Comparison of ENCODE assay signal across 8 cellular contexts in genomic region chr3:46935168-46935858, GRCh38. TPM values are rescaled to one million over a fixed set of nuclear protein-coding genes. Genes with fewer than 3 reads are reported as not detected.
DNase-seq lines count a peak whose midpoint lies in the region; ATAC-seq, FAIRE-seq and TF ChIP-seq lines count a peak whose summit lies in the region.

No MANE protein-coding gene starts in this region.

- peak; percentile 60 for TF ChIP-seq POLR2A in endothelial cell of umbilical vein (IDR thresholded peaks at IDR 0.05; ENCODE audit: low read depth, low read length)

- TF ChIP-seq CTCF in PC-3 (conservative IDR thresholded peaks at IDR 0.05; ENCODE audit: low read depth, low read length) (peak; percentile 56), endothelial cell of umbilical vein (IDR thresholded peaks at IDR 0.05; ENCODE audit: extremely low read depth in 1 of 2, insufficient read depth in 1 of 2, low read depth in 1 of 2, low read length in 2 of 2) (peak; percentile 50 to 72)

- ATAC-seq in PC-3 = peak; percentile 84
- peak; percentile 93 for ATAC-seq in aorta (ENCODE audit: low FRiP score)
- ATAC-seq in HG03039 (IDR thresholded peaks at IDR 0.05; ENCODE audit: unreplicated experiment) = no peak
- ATAC-seq in HG02798 (IDR thresholded peaks at IDR 0.05; ENCODE audit: poor library complexity, unreplicated experiment) = no peak
- ATAC-seq in HG02981 (IDR thresholded peaks at IDR 0.05; ENCODE audit: unreplicated experiment) = no peak

- peak; percentile 99 for FAIRE-seq in endothelial cell of umbilical vein (lab: Jason Lieb, UNC)

- H3K9me3 ChIP-seq in GM23248 (ENCODE audit: low read depth) (no peaks in the 10 kb centered on the region), PC-3 (ENCODE audit: low read length) (no peaks in the 10 kb centered on the region), endothelial cell of umbilical vein (replicated peaks; ENCODE audit: control insufficient read depth, insufficient read depth, low read length) (no peaks in the 10 kb centered on the region), aorta (ENCODE audit: control insufficient read depth, low read length) (no peaks in the 10 kb centered on the region)

- no peaks in the 10 kb centered on the region for H3K36me3 ChIP-seq in GM23248 (ENCODE audit: low read depth)
- H3K36me3 ChIP-seq in PC-3 (ENCODE audit: low read depth, low read length) = peaks cover 43% of the 10 kb centered on the region
- peaks cover 0 to 11% of the 10 kb centered on the region in 2 experiments for H3K36me3 ChIP-seq in endothelial cell of umbilical vein (ENCODE audit: control insufficient read depth in 2 of 2, extremely low read depth in 1 of 2, insufficient read depth in 2 of 2, low read length in 2 of 2)
- no peaks in the 10 kb centered on the region for H3K36me3 ChIP-seq in aorta (ENCODE audit: control insufficient read depth in 1 of 2, insufficient read depth in 2 of 2, low read length in 1 of 2)

- 45 to 46% methylated on average over 6 to 7 of the region's 7 CpGs for WGBS in GM23248 (ENCODE audit: low coverage in 1 of 2, low lambda C conversion rate in 2 of 2, missing lambda C conversion rate in 2 of 2), 2 experiments
- WGBS in aorta, 2 donors = 28 to 34% methylated on average over 7 of the region's 7 CpGs

- 0 out of 2 replicates have a peak, but pooled peaks cover 3% of the 10 kb centered on the region for H4K20me1 ChIP-seq in GM23248 (ENCODE audit: insufficient read depth)
- H4K20me1 ChIP-seq in PC-3 (ENCODE audit: low read length) = 0 out of 2 replicates have a peak, but pooled peaks cover 14% of the 10 kb centered on the region
- H4K20me1 ChIP-seq in endothelial cell of umbilical vein (replicated peaks; ENCODE audit: control insufficient read depth, extremely low read depth, insufficient read depth, low read length) = no peaks in the 10 kb centered on the region

- BruUV-seq in PC-3 (replicated peaks; lab: Mats Ljungman, UMichigan) (no TSS peak), endothelial cell of umbilical vein (replicated peaks; lab: Mats Ljungman, UMichigan) (no TSS peak)

- CTCF ChIA-PET in PC-3 (lab: Charles Lee) (interaction anchor here (0.6 to 1.2 kb wide), 5 partner anchors 9 to 46 kb away, joined by 4 to 5 read pairs (median 4); no protein-coding TSS in a partner anchor), endothelial cell of umbilical vein (lab: Charles Lee) (interaction anchor here (0.6 to 2.5 kb wide), 24 partner anchors 9 to 436 kb away, joined by 3 to 37 read pairs (median 6); partner anchors contain the start of genes CCDC12 and NBEAL2)

- H3K9ac ChIP-seq in GM23248 (peak overlapping the region; percentile 75), PC-3 (ENCODE audit: low read length) (peak overlapping the region; percentile 64), endothelial cell of umbilical vein (replicated peaks; ENCODE audit: extremely low read depth, insufficient read depth, low read length) (peak overlapping the region; percentile 25)

- H3K9me2 ChIP-seq in GM23248 (ENCODE audit: insufficient read depth) = no peaks in the 10 kb centered on the region
- H3K9me2 ChIP-seq in PC-3 (replicated peaks; ENCODE audit: low read length) = no peaks in the 10 kb centered on the region

- no peaks in the 10 kb centered on the region for H3K9me1 ChIP-seq in endothelial cell of umbilical vein (replicated peaks; ENCODE audit: control insufficient read depth, extremely low read depth, insufficient read depth, low read length)

- H3F3A ChIP-seq in GM23248 (ENCODE audit: insufficient read depth) (peaks cover 33% of the 10 kb centered on the region), PC-3 (ENCODE audit: low read length, unreplicated experiment) (peaks cover 10% of the 10 kb centered on the region)

- in situ Hi-C loops in GM23248 (cut with MboI) = no loop called here

- POLR2A ChIA-PET in PC-3 (lab: Charles Lee; ENCODE audit: unreplicated experiment) = interaction anchor here (0.6 to 1.3 kb wide), 4 partner anchors 11 to 129 kb away, joined by 3 to 33 read pairs (median 5); partner anchors contain the start of genes CCDC12 and NBEAL2
- POLR2A ChIA-PET in endothelial cell of umbilical vein (lab: Charles Lee) = interaction anchor here (0.6 to 1.6 kb wide), 8 partner anchors 9 to 47 kb away, joined by 3 to 11 read pairs (median 6); partner anchors contain the start of genes CCDC12 and NBEAL2

- peak overlapping the region; percentile 98 for H3K27ac ChIP-seq in GM23248
- H3K27ac ChIP-seq in PC-3 (ENCODE audit: low read length) = peak overlapping the region; percentile 96
- H3K27ac ChIP-seq in endothelial cell of umbilical vein (ENCODE audit: insufficient read depth, low read depth, low read length) = peak overlapping the region; percentile 87
- peak overlapping the region; percentile 39 to 77 for H3K27ac ChIP-seq in aorta (ENCODE audit: low read depth in 1 of 2, low read length in 2 of 2)

- H2AFZ ChIP-seq in GM23248 (no peak overlapping the region), PC-3 (ENCODE audit: low read length) (no peak overlapping the region), endothelial cell of umbilical vein (ENCODE audit: low read depth, low read length) (no peak overlapping the region)

- peaks cover 86% of the 10 kb centered on the region for H3K79me2 ChIP-seq in GM23248 (ENCODE audit: insufficient read depth)
- H3K79me2 ChIP-seq in PC-3 (ENCODE audit: low read length) = peaks cover 92% of the 10 kb centered on the region
- peaks cover 62% of the 10 kb centered on the region for H3K79me2 ChIP-seq in endothelial cell of umbilical vein (ENCODE audit: control insufficient read depth, insufficient read depth, low read length)

- H3K27me3 ChIP-seq in GM23248 (replicated peaks; ENCODE audit: insufficient read depth) (no peaks in the 10 kb centered on the region), PC-3 (ENCODE audit: low read length) (no peaks in the 10 kb centered on the region), endothelial cell of umbilical vein (ENCODE audit: control insufficient read depth in 2 of 2, insufficient read depth in 2 of 2, low read length in 2 of 2) (no peaks in the 10 kb centered on the region), aorta (ENCODE audit: control insufficient read depth in 1 of 2, insufficient read depth in 2 of 2, low read length in 1 of 2) (no peaks in the 10 kb centered on the region)

- dilution Hi-C loops in endothelial cell of umbilical vein (cut with MboI; ENCODE audit: extremely low pct_ligation_motif_present, low sequenced_read_pairs) = no loop called here

- DNase-seq in GM23248 (peak; percentile 98), PC-3 (peak; percentile 93), endothelial cell of umbilical vein (ENCODE audit: low read depth, low spot score) (peak; percentile 98), mesenteric fat pad (ENCODE audit: low spot score) (peak; percentile 88), aorta (peak; percentile 93)

- H3K4me3 ChIP-seq in GM23248 (0 out of 2 replicates have a peak overlapping the region, but pooled peaks have one; percentile 20), PC-3 (ENCODE audit: low read length) (0 out of 2 replicates have a peak overlapping the region, but pooled peaks have one; percentile 32), endothelial cell of umbilical vein (replicated peaks in 1 of 3; ENCODE audit: insufficient read depth in 1 of 3, low read depth in 1 of 3, low read length in 3 of 3) (no peak overlapping the region), aorta (ENCODE audit: low read length in 2 of 2) (no peak overlapping the region)

- intact Hi-C loops in PC-3 (cut with micrococcal nuclease) = loop anchor here (2.0 kb wide), 1 partner anchor 41 kb away; the partner anchor contains the start of gene CCDC12
- intact Hi-C loops in endothelial cell of umbilical vein (cut with micrococcal nuclease) = loop anchor here (1.0 kb wide), 2 partner anchors 25 to 41 kb away; partner anchors contain the start of gene CCDC12
- intact Hi-C loops in aorta (cut with DNase I) = loop anchor here (1.0 to 10.0 kb wide), 3 partner anchors 41 to 229 kb away; partner anchors contain the start of genes CCDC12 (in 2 of the 2) and SETD2 (in 1 of the 2)

- H3K4me2 ChIP-seq in GM23248 (ENCODE audit: unreplicated experiment) = peak overlapping the region; percentile 71
- H3K4me2 ChIP-seq in PC-3 (ENCODE audit: low read length) = peak overlapping the region; percentile 71
- peak overlapping the region; percentile 26 for H3K4me2 ChIP-seq in endothelial cell of umbilical vein (ENCODE audit: insufficient read depth, low read length)

- H3K4me1 ChIP-seq in GM23248 (ENCODE audit: insufficient read depth) = peaks cover 57% of the 10 kb centered on the region
- H3K4me1 ChIP-seq in PC-3 (ENCODE audit: insufficient read depth, low read length) = peaks cover 65% of the 10 kb centered on the region
- peaks cover 62% of the 10 kb centered on the region for H3K4me1 ChIP-seq in endothelial cell of umbilical vein (ENCODE audit: control insufficient read depth, extremely low read depth, insufficient read depth, low read length)
- peaks cover 7 to 17% of the 10 kb centered on the region in 2 donors for H3K4me1 ChIP-seq in aorta (ENCODE audit: control insufficient read depth in 1 of 2, insufficient read depth in 2 of 2, low read length in 2 of 2)

RNA-seq across cellular contexts. Expression of gene CCDC12, which starts 41.2 kb away (rescaled TPM):
- 15.2 and 17.4 TPM in 2 replicates for total RNA-seq in GM23248 (2014; rRNA removed; shearing (Covaris generic))
- polyA plus RNA-seq in GM23248 (2016; fragmentation: Nextera tagmentation; extraction: Ambion mirVana) (42.7 and 43.8 TPM in 2 replicates), endothelial cell of umbilical vein (31.2 and 35.1 TPM in 2 replicates), aorta (10 to 100 TPM; 43.5 to 46.5 TPM)
- total RNA-seq in PC-3 (2014; rRNA removed) (44.2 and 67.8 TPM in 2 replicates), endothelial cell of umbilical vein (45.0 and 50.5 TPM in 2 replicates), mesenteric fat pad (33.1 TPM), aorta (10 to 100 TPM; 30.5 to 35.9 TPM)
- polyA plus RNA-seq in endothelial cell of umbilical vein (2011; cell fraction: cytosol; rRNA removed) = 48.1 and 49.0 TPM in 2 replicates
- polyA plus RNA-seq in endothelial cell of umbilical vein (2011; cell fraction: nucleus; rRNA removed) = 58.5 and 62.2 TPM in 2 replicates
- 24.0 and 28.2 TPM in 2 replicates for polyA plus RNA-seq in endothelial cell of umbilical vein (2012)
- polyA minus RNA-seq in endothelial cell of umbilical vein = 64.5 and 73.4 TPM in 2 replicates
- polyA minus RNA-seq in endothelial cell of umbilical vein (2011; cell fraction: cytosol; rRNA and poly(A)+ RNA removed) = 13.3 TPM
- polyA minus RNA-seq in endothelial cell of umbilical vein (2011; cell fraction: nucleus; rRNA and poly(A)+ RNA removed) = 64.2 and 70.6 TPM in 2 replicates

RNA-seq across cellular contexts. Expression of gene NBEAL2, which starts 44.2 kb away (rescaled TPM):
- total RNA-seq in GM23248 (2014; rRNA removed; shearing (Covaris generic)) = 2.8 and 4.7 TPM in 2 replicates
- polyA plus RNA-seq in GM23248 (2016; fragmentation: Nextera tagmentation; extraction: Ambion mirVana) (0.94 and 1.2 TPM in 2 replicates), endothelial cell of umbilical vein (48.0 and 51.9 TPM in 2 replicates), aorta (10 to 100 TPM in 1 of 2 donors, 1 to 10 TPM in 1; 6.3 to 55.8 TPM)
- total RNA-seq in PC-3 (2014; rRNA removed) (50.7 and 77.2 TPM in 2 replicates), endothelial cell of umbilical vein (84.7 and 90.1 TPM in 2 replicates), mesenteric fat pad (42.9 TPM), aorta (10 to 100 TPM; 26.2 to 45.8 TPM)
- 18.2 and 22.1 TPM in 2 replicates for polyA plus RNA-seq in endothelial cell of umbilical vein (2011; cell fraction: cytosol; rRNA removed)
- polyA plus RNA-seq in endothelial cell of umbilical vein (2011; cell fraction: nucleus; rRNA removed) = 329 and 436 TPM in 2 replicates
- 38.7 and 46.6 TPM in 2 replicates for polyA plus RNA-seq in endothelial cell of umbilical vein (2012)
- 38.0 and 60.8 TPM in 2 replicates for polyA minus RNA-seq in endothelial cell of umbilical vein
- 8.8 TPM for polyA minus RNA-seq in endothelial cell of umbilical vein (2011; cell fraction: cytosol; rRNA and poly(A)+ RNA removed)
- polyA minus RNA-seq in endothelial cell of umbilical vein (2011; cell fraction: nucleus; rRNA and poly(A)+ RNA removed) = 67.7 and 92.5 TPM in 2 replicates

RNA-seq across cellular contexts. Expression of gene PTH1R, which starts 57.8 kb away (rescaled TPM):
- 1.3 TPM in 1 of 2 replicates, not detected in the other for total RNA-seq in GM23248 (2014; rRNA removed; shearing (Covaris generic))
- polyA plus RNA-seq in GM23248 (2016; fragmentation: Nextera tagmentation; extraction: Ambion mirVana) (0.37 and 0.60 TPM in 2 replicates), endothelial cell of umbilical vein (0.08 TPM in 1 of 2 replicates, not detected in the other), aorta (10 to 100 TPM in 1 of 2 donors, 1 to 10 TPM in 1; 8.4 to 38.6 TPM)
- total RNA-seq in PC-3 (2014; rRNA removed) (not detected in 2 replicates), endothelial cell of umbilical vein (0.46 and 0.65 TPM in 2 replicates), mesenteric fat pad (16.3 TPM), aorta (1 to 10 TPM; 6.6 to 6.7 TPM)
- 0.14 and 0.25 TPM in 2 replicates for polyA plus RNA-seq in endothelial cell of umbilical vein (2011; cell fraction: cytosol; rRNA removed)
- 0.15 and 0.30 TPM in 2 replicates for polyA plus RNA-seq in endothelial cell of umbilical vein (2011; cell fraction: nucleus; rRNA removed)
- polyA plus RNA-seq in endothelial cell of umbilical vein (2012) = 0.17 TPM in 1 of 2 replicates, not detected in the other
- not detected in 2 replicates for polyA minus RNA-seq in endothelial cell of umbilical vein
- polyA minus RNA-seq in endothelial cell of umbilical vein (2011; cell fraction: cytosol; rRNA and poly(A)+ RNA removed) = not detected
- polyA minus RNA-seq in endothelial cell of umbilical vein (2011; cell fraction: nucleus; rRNA and poly(A)+ RNA removed) = not detected in 2 replicates

Comparison
In these comparisons a context has a peak if more than half of its experiments do, and no peak if none do; other contexts are left out.
1. H3K4me3 ChIP-seq: peak in GM23248 (single experiment) and PC-3 (single experiment); none in endothelial cell of umbilical vein (0 of 3) and aorta (0 of 2).
2. H3K9ac ChIP-seq: peak in every context shown above with its lines; median percentile 75 in GM23248; 64 in PC-3; 25 in endothelial cell of umbilical vein.
3. ATAC-seq: peak in PC-3 (single experiment) and aorta (single experiment); none in HG03039 (single experiment), HG02798 (single experiment) and HG02981 (single experiment).
4. Peak in every context shown above with its lines, with median percentiles within 50 percentile points of each other: DNase-seq, H3K27ac ChIP-seq and H3K4me2 ChIP-seq.